8 cellular contexts compared by ENCODE assay signal in the genomic region with DNA sequence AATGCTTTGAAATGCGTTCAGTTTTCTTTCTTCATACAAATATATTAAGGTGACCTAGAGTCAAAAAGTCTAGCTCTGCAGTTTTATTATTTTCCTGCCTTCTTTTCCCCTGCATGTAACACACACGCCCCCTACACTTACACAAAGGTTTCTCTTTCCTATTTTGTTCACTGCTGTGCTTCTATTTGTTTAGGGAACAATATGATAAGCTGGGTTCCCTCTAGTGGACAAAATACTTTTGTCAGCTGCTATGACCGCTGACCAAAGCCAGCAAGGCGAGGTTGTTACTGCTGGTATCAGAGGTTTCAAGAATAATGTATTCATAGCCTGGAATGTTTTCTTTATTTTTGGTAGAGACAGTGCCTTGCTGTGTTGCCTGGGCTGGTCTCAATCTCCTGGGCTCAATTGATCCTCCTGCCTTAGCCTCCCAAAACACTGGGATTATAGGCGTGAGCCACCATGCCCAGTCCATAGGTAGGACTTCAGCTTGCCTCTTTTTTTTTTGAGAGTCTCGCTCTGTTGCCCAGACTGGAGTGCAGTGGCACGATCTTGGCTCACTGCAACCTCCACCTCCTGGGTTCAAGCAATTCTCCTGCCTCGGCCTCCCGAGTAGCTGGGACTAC.
DNase-seq lines count a peak whose midpoint lies in the region; ATAC-seq lines count a peak whose summit lies in the region.

No MANE protein-coding gene starts in this region.

- peaks cover 18% of the 10 kb centered on the region in 2 donors for H3K36me3 Mint-ChIP-seq in stimulated activated naive B cell treated with anti-CD40 and anti-IgM and Interleukin-4, amounts not matched to agents 10 μg/mL and 1 μg/mL and 100 μg/mL, for 72 hours

- ATAC-seq in stimulated activated naive B cell treated with anti-CD40 and anti-IgM and Interleukin-4, amounts not matched to agents 10 μg/mL and 1 μg/mL and 100 μg/mL, for 72 hours (replicated peaks): peak; percentile 44 to 58
- no peak for ATAC-seq in HG02970 (IDR thresholded peaks at IDR 0.05; ENCODE audit: low FRiP score, unreplicated experiment)

- no peaks in the 10 kb centered on the region for H3K4me1 Mint-ChIP-seq in stimulated activated naive B cell treated with anti-CD40 and anti-IgM and Interleukin-4, amounts not matched to agents 10 μg/mL and 1 μg/mL and 100 μg/mL, for 72 hours

- no peaks in the 10 kb centered on the region for H3K9me3 Mint-ChIP-seq in stimulated activated naive B cell treated with anti-CD40 and anti-IgM and Interleukin-4, amounts not matched to agents 10 μg/mL and 1 μg/mL and 100 μg/mL, for 72 hours

- H3K27me3 Mint-ChIP-seq in stimulated activated naive B cell treated with anti-CD40 and anti-IgM and Interleukin-4, amounts not matched to agents 10 μg/mL and 1 μg/mL and 100 μg/mL, for 72 hours: no peaks in the 10 kb centered on the region

- in situ Hi-C loops in T47D (cut with HindIII; ENCODE audit: low pct_unique_long_range_greater_than_20kb, low sequenced_read_pairs): no loop called here

- peak; percentile 56 for DNase-seq in DMS153 treated with DMSO at 0.1 percent for 48 hours (lab: John Stamatoyannopoulos, UW; ENCODE audit: unreplicated experiment)
- peak; percentile 79 for DNase-seq in HCEC 1CT
- peak; percentile 38 for DNase-seq in NCI-H774 (lab: John Stamatoyannopoulos, UW)
- DNase-seq in T47D (ENCODE audit: low read depth in 1 of 2, low spot score in 1 of 2): peak; percentile 35 to 77
- DNase-seq in iris pigment epithelial cell (ENCODE audit: low read depth): peak; percentile 82
- no peak for DNase-seq in stimulated activated naive B cell treated with anti-CD40 and anti-IgM and Interleukin-4, amounts not matched to agents 10 μg/mL and 1 μg/mL and 100 μg/mL, for 72 hours
- DNase-seq in activated gamma-delta T cell treated with Interleukin-2 at 50 U/mL for 16 hours: no peak

- no peak overlapping the region for H3K4me3 Mint-ChIP-seq in stimulated activated naive B cell treated with anti-CD40 and anti-IgM and Interleukin-4, amounts not matched to agents 10 μg/mL and 1 μg/mL and 100 μg/mL, for 72 hours

- H3K27ac Mint-ChIP-seq in stimulated activated naive B cell treated with anti-CD40 and anti-IgM and Interleukin-4, amounts not matched to agents 10 μg/mL and 1 μg/mL and 100 μg/mL, for 72 hours: no peak overlapping the region

Comparison
In these comparisons a context has a peak if more than half of its experiments do, and no peak if none do; other contexts are left out.
1. DNase-seq: peak in DMS153 treated with DMSO at 0.1 percent for 48 hours (single experiment), HCEC 1CT (single experiment), NCI-H774 (single experiment), T47D (2 of 2) and iris pigment epithelial cell (single experiment); none in stimulated activated naive B cell treated with anti-CD40 and anti-IgM and Interleukin-4, amounts not matched to agents 10 μg/mL and 1 μg/mL and 100 μg/mL, for 72 hours (single experiment) and activated gamma-delta T cell treated with Interleukin-2 at 50 U/mL for 16 hours (single experiment).